In genomic region chr9:34628656-34629491, GRCh38 we compare ENCODE assay signal across 9 cellular contexts. TPM values are rescaled to one million over a fixed set of nuclear protein-coding genes. Genes with fewer than 3 reads are reported as not detected.
DNase-seq lines count a peak whose midpoint lies in the region; ATAC-seq and TF ChIP-seq lines count a peak whose summit lies in the region.
"Had no signal": no experiment of that assay in that cellular context is flagged by ENCODE, and none has a peak within 500 bp of the region (broad histone marks: within the 10 kb centered on the region; RNA-seq: fewer than 3 reads in every experiment).

Gene ARID3C (minus strand): TSS chr9:34629066. CDS start chr9:34628014, 1,052 bp downstream.

- TF ChIP-seq EP300 in gastroesophageal sphincter (IDR thresholded peaks at IDR 0.05), result no peak

- peak; percentile 48 for DNase-seq in MM.1S
- no peak for DNase-seq in activated T-helper 1 cell treated with anti-CD3 and anti-CD28 coated beads, Interleukin-12 subunit alpha, Interleukin-12 subunit beta, Interleukin-2, Interleukin-4 antibody, amounts not matched to agents 30 ng/mL and 10 ng/mL and 1 ng/mL, durations not matched to agents 14 hours and 24 hours and 36 hours (ENCODE audit: low spot score)
- DNase-seq in prostate gland (ENCODE audit: low spot score), result no peak
- no peak for DNase-seq in mucosa of gallbladder (ENCODE audit: low spot score)
- no peak for DNase-seq in cerebellar cortex (ENCODE audit: low spot score)

- no peaks in the 10 kb centered on the region for H3K9me3 Mint-ChIP-seq in activated T-helper 1 cell treated with anti-CD3 and anti-CD28 coated beads, Interleukin-12 subunit alpha, Interleukin-12 subunit beta, Interleukin-2, Interleukin-4 antibody, amounts not matched to agents 30 ng/mL and 10 ng/mL and 1 ng/mL, durations not matched to agents 14 hours and 24 hours and 36 hours

- no peaks in the 10 kb centered on the region for H3K9me3 ChIP-seq in ES-I3 (ENCODE audit: control insufficient read depth, insufficient read depth, low read length)
- H3K9me3 ChIP-seq in MM.1S (replicated peaks; ENCODE audit: insufficient read depth, low read length), result no peaks in the 10 kb centered on the region
- no peaks in the 10 kb centered on the region for H3K9me3 ChIP-seq in gastroesophageal sphincter
- H3K9me3 ChIP-seq in prostate gland, result no peaks in the 10 kb centered on the region
- H3K9me3 ChIP-seq: neutrophil had no signal

- H3K27ac Mint-ChIP-seq in activated T-helper 1 cell treated with anti-CD3 and anti-CD28 coated beads, Interleukin-12 subunit alpha, Interleukin-12 subunit beta, Interleukin-2, Interleukin-4 antibody, amounts not matched to agents 30 ng/mL and 10 ng/mL and 1 ng/mL, durations not matched to agents 14 hours and 24 hours and 36 hours, result peak within 1 kb of the TSS; percentile 26

- H3K36me3 ChIP-seq in ES-I3 (ENCODE audit: insufficient read depth, low read length) (no peaks in the 10 kb centered on the region), MM.1S (replicated peaks; ENCODE audit: insufficient read depth, low read length) (no peaks in the 10 kb centered on the region), gastroesophageal sphincter (no peaks in the 10 kb centered on the region), prostate gland (no peaks in the 10 kb centered on the region)
- H3K36me3 ChIP-seq: neutrophil had no signal

- peak within 1 kb of the TSS; percentile 43 for H3K4me3 ChIP-seq in MM.1S (ENCODE audit: low read length)
- H3K4me3 ChIP-seq in gastroesophageal sphincter, result peak within 1 kb of the TSS; percentile 12 to 53
- peak within 1 kb of the TSS; percentile 25 to 36 for H3K4me3 ChIP-seq in prostate gland

- no peaks in the 10 kb centered on the region for H3F3A ChIP-seq in MM.1S (ENCODE audit: insufficient read depth, low read length)

- H3K9me2 ChIP-seq in MM.1S (replicated peaks; ENCODE audit: insufficient read depth, low read length), result no peaks in the 10 kb centered on the region

- TF ChIP-seq POLR2A in gastroesophageal sphincter (IDR thresholded peaks at IDR 0.05), result no peak
- no peak for TF ChIP-seq POLR2A in prostate gland (IDR thresholded peaks at IDR 0.05)

- H3K27ac ChIP-seq in MM.1S (ENCODE audit: low read length), result no peak within 1 kb of the TSS
- no peak within 1 kb of the TSS for H3K27ac ChIP-seq in gastroesophageal sphincter
- no peak within 1 kb of the TSS for H3K27ac ChIP-seq in prostate gland
- H3K27ac ChIP-seq: neutrophil had no signal

- no peaks in the 10 kb centered on the region for H4K20me1 ChIP-seq in MM.1S (ENCODE audit: insufficient read depth, low read length)

- intact Hi-C loops in activated T-helper 1 cell treated with anti-CD3 and anti-CD28 coated beads, Interleukin-12 subunit alpha, Interleukin-12 subunit beta, Interleukin-2, Interleukin-4 antibody, amounts not matched to agents 30 ng/mL and 10 ng/mL and 1 ng/mL, durations not matched to agents 14 hours and 24 hours and 36 hours (cut with micrococcal nuclease), result loop anchor here (1.0 kb wide), 1 partner anchor 17 kb away; the partner anchor contains the start of gene RPP25L
- intact Hi-C loops in prostate gland (cut with DNase I), result no loop called here

- TF ChIP-seq CTCF in MM.1S (IDR thresholded peaks at IDR 0.05; ENCODE audit: low read length) (no peak), gastroesophageal sphincter (IDR thresholded peaks at IDR 0.05) (peak in 2 of 4 experiments; percentile 6 to 10), prostate gland (IDR thresholded peaks at IDR 0.05) (peak in 1 of 4 experiments; percentile 9)

- H3K9ac ChIP-seq in ES-I3 (ENCODE audit: low read depth, low read length) (peak within 1 kb of the TSS; percentile 39; the same call in 1 of the 2 replicates), MM.1S (ENCODE audit: low read length) (no peak within 1 kb of the TSS; the same call in 1 of the 2 replicates)

- peaks cover 71% of the 10 kb centered on the region for H3K27me3 ChIP-seq in MM.1S (replicated peaks; ENCODE audit: insufficient read depth, low read length)
- H3K27me3 ChIP-seq in gastroesophageal sphincter, result peaks cover 70% of the 10 kb centered on the region
- H3K27me3 ChIP-seq in prostate gland (replicated peaks; ENCODE audit: insufficient read depth), result peaks cover 8% of the 10 kb centered on the region

- ATAC-seq in gastroesophageal sphincter (peak; percentile 81), GM19467 (IDR thresholded peaks at IDR 0.05; ENCODE audit: unreplicated experiment) (no peak)

- H3K79me2 ChIP-seq in MM.1S (ENCODE audit: low read length), result no peaks in the 10 kb centered on the region

- H3K4me1 Mint-ChIP-seq in activated T-helper 1 cell treated with anti-CD3 and anti-CD28 coated beads, Interleukin-12 subunit alpha, Interleukin-12 subunit beta, Interleukin-2, Interleukin-4 antibody, amounts not matched to agents 30 ng/mL and 10 ng/mL and 1 ng/mL, durations not matched to agents 14 hours and 24 hours and 36 hours (ENCODE audit: low read depth), result peaks cover 17% of the 10 kb centered on the region

- peaks cover 12% of the 10 kb centered on the region for H3K4me1 ChIP-seq in ES-I3 (ENCODE audit: insufficient read depth, low read length)
- 0 out of 2 replicates have a peak, but pooled peaks cover 4% of the 10 kb centered on the region for H3K4me1 ChIP-seq in MM.1S (ENCODE audit: low read length)
- peaks cover 0 to 32% (median 6%) of the 10 kb centered on the region in 3 donors for H3K4me1 ChIP-seq in gastroesophageal sphincter
- H3K4me1 ChIP-seq in prostate gland (replicated peaks), result no peaks in the 10 kb centered on the region

- H2AFZ ChIP-seq in MM.1S (ENCODE audit: low read length), result peak within 1 kb of the TSS; percentile 30; the same call in 1 of the 2 replicates

- H3K27me3 Mint-ChIP-seq in activated T-helper 1 cell treated with anti-CD3 and anti-CD28 coated beads, Interleukin-12 subunit alpha, Interleukin-12 subunit beta, Interleukin-2, Interleukin-4 antibody, amounts not matched to agents 30 ng/mL and 10 ng/mL and 1 ng/mL, durations not matched to agents 14 hours and 24 hours and 36 hours (ENCODE audit: insufficient read depth), result peaks cover 57% of the 10 kb centered on the region

- WGBS in gastroesophageal sphincter (ENCODE audit: low coverage in 1 of 2), 2 donors, result 1% methylated on average over 10 to 19 of the region's 69 CpGs
- 1% methylated on average over 27 of the region's 69 CpGs for WGBS in prostate gland

- peaks cover 15% of the 10 kb centered on the region for H3K36me3 Mint-ChIP-seq in activated T-helper 1 cell treated with anti-CD3 and anti-CD28 coated beads, Interleukin-12 subunit alpha, Interleukin-12 subunit beta, Interleukin-2, Interleukin-4 antibody, amounts not matched to agents 30 ng/mL and 10 ng/mL and 1 ng/mL, durations not matched to agents 14 hours and 24 hours and 36 hours (ENCODE audit: low read depth)

- peak within 1 kb of the TSS; percentile 81 for H3K4me2 ChIP-seq in MM.1S (ENCODE audit: low read depth, low read length)

- H3K4me3 Mint-ChIP-seq in activated T-helper 1 cell treated with anti-CD3 and anti-CD28 coated beads, Interleukin-12 subunit alpha, Interleukin-12 subunit beta, Interleukin-2, Interleukin-4 antibody, amounts not matched to agents 30 ng/mL and 10 ng/mL and 1 ng/mL, durations not matched to agents 14 hours and 24 hours and 36 hours, result peak within 1 kb of the TSS; percentile 80

RNA-seq across cellular contexts. Expression of gene ARID3C, which starts in this region (rescaled TPM):
- total RNA-seq in activated T-helper 1 cell treated with anti-CD3 and anti-CD28 coated beads, Interleukin-12 subunit alpha, Interleukin-12 subunit beta, Interleukin-2, Interleukin-4 antibody, amounts not matched to agents 30 ng/mL and 10 ng/mL and 1 ng/mL, durations not matched to agents 14 hours and 24 hours and 36 hours, result 0.23 TPM in 1 of 2 replicates, not detected in the other
- total RNA-seq in gastroesophageal sphincter (not detected), prostate gland (1 to 10 TPM in 1 of 2 donors, not detected in 1; 1.1 TPM), mucosa of gallbladder (not detected)

Comparison
In these comparisons a context has a peak if more than half of its experiments do, and no peak if none do; other contexts are left out.
1. Peak in ATAC-seq and H3K4me3 ChIP-seq in gastroesophageal sphincter; RNA of the gene not detected or under 1 TPM.